In genomic region chr18:6857305-6857704, GRCh38 we compare ENCODE assay signal across 21 cellular contexts.
"Had no signal": no experiment of that assay in that cellular context is flagged by ENCODE, and none has a peak within 500 bp of the region (broad histone marks: within the 10 kb centered on the region; RNA-seq: fewer than 3 reads in every experiment).

No MANE protein-coding gene starts in this region.

- H3K4me1 ChIP-seq: esophagus muscularis mucosa, gastroesophageal sphincter, spleen, testis, tibial nerve, upper lobe of right lung had no signal

- H3K27ac ChIP-seq: epithelial cell of prostate, esophagus muscularis mucosa, gastroesophageal sphincter, spleen, testis, tibial nerve, upper lobe of right lung had no signal

- H3K4me3 ChIP-seq: esophagus muscularis mucosa, gastroesophageal sphincter, lung, mucosa of descending colon, spleen, testis, tibial nerve, upper lobe of right lung had no signal

- H3K27me3 ChIP-seq: esophagus muscularis mucosa, gastroesophageal sphincter, spleen, testis, tibial nerve, upper lobe of right lung had no signal

- ATAC-seq: effector memory CD8-positive, alpha-beta T cell; gastroesophageal sphincter; left colon; left ventricle myocardium superior; mucosa of descending colon; naive thymus-derived CD8-positive, alpha-beta T cell; sciatic nerve; stimulated activated memory B cell treated with anti-CD40 and anti-IgM and Interleukin-4, amounts not matched to agents 10 μg/mL and 1 μg/mL and 100 μg/mL, for 72 hours; upper lobe of right lung had no signal

- H3K9me3 ChIP-seq: esophagus muscularis mucosa, mucosa of descending colon, testis, upper lobe of right lung had no signal

- DNase-seq: effector memory CD8-positive, alpha-beta T cell; foreskin fibroblast; glutamatergic neuron; left colon; left ventricle myocardium superior; mucosa of descending colon; naive thymus-derived CD8-positive, alpha-beta T cell; posterior cingulate gyrus; spleen; stimulated activated CD4-positive, alpha-beta T cell treated with anti-CD3 and anti-CD28 coated beads, Interleukin-15, amount 100 ng/mL, for 24 hours; stimulated activated CD4-positive, alpha-beta T cell treated with anti-CD3 and anti-CD28 coated beads, Interleukin-1b, Interleukin-23, amount 100 ng/mL, for 48 hours; stimulated activated CD4-positive, alpha-beta T cell treated with anti-CD3 and anti-CD28 coated beads, Interleukin-4, amount 100 ng/mL, for 24 hours; testis; upper lobe of right lung had no signal

- H3K36me3 ChIP-seq: esophagus muscularis mucosa, gastroesophageal sphincter, upper lobe of right lung had no signal
